10 cellular contexts compared by ENCODE assay signal in the genomic region with DNA sequence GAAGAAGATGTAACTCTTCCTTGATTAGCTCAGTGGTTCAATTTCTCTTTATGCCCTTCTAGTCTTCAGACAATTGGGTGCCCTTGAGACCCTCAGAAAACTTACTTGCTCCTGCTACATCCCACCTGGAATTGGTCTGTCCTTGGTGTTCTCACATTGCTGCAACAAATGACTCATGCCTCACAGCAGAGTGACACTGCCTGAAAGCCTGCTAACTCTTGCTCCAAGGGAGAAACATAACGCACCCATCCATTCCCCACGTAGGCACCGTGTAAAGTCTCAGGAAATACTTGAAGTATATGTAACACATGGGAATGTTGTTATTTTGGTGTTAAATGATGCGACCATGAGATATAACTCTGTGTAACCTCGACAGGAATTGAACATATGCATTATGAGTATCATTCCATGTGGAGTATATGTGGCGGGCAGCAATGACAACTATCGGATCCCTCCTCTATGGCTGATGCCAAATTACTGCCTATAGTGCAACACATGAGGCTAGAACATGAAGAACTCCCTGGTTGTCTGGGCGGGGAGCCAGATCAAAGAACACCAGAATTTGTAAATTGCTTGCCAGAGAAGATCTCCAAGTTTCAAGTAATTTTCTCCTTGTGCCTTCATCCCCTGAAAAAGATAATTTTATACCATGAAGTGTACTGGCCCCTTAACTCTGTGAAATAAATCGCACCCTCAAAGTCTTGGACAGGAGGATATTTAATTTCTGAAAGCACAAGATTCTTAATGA.
DNase-seq lines count a peak whose midpoint lies in the region; TF ChIP-seq lines count a peak whose summit lies in the region.
"Had no signal": no experiment of that assay in that cellular context is flagged by ENCODE, and none has a peak within 500 bp of the region (broad histone marks: within the 10 kb centered on the region; RNA-seq: fewer than 3 reads in every experiment).

No MANE protein-coding gene starts in this region.

- no peaks in the 10 kb centered on the region for H3K36me3 ChIP-seq in OCI-LY3 (replicated peaks; ENCODE audit: low read depth, low read length)
- no peaks in the 10 kb centered on the region for H3K36me3 ChIP-seq in fibroblast of lung (ENCODE audit: control insufficient read depth, insufficient read depth, low read length)
- no peaks in the 10 kb centered on the region for H3K36me3 ChIP-seq in skeletal muscle satellite cell (ENCODE audit: insufficient read depth, low read length)
- H3K36me3 ChIP-seq: Peyer's patch had no signal

- DNase-seq in NCI-H748 (lab: John Stamatoyannopoulos, UW; ENCODE audit: unreplicated experiment) (peak; percentile 64), NCI-H748 treated with DMSO at 0.1 percent for 48 hours (lab: John Stamatoyannopoulos, UW) (no peak), fibroblast of lung (ENCODE audit: low read depth in 2 of 2) (no peak), iPS-NIHi11 (ENCODE audit: low spot score) (no peak), RWPE1 (ENCODE audit: low spot score) (no peak), HK-2 (ENCODE audit: unreplicated experiment) (no peak)

- CTCF ChIA-PET in RWPE1 (lab: Yijun Ruan, JAX), result no interaction called here

- H3K9ac ChIP-seq in OCI-LY3 (ENCODE audit: low read length) (peak overlapping the region; percentile 67), fibroblast of lung (ENCODE audit: insufficient read depth, low read length) (no peak overlapping the region), skeletal muscle satellite cell (ENCODE audit: low read depth, low read length) (peak overlapping the region; percentile 40)
- H3K9ac ChIP-seq: parathyroid adenoma had no signal

- H4K20me1 ChIP-seq in OCI-LY3 (ENCODE audit: insufficient read depth, low read length), result no peaks in the 10 kb centered on the region
- H4K20me1 ChIP-seq in fibroblast of lung (ENCODE audit: control insufficient read depth, extremely low read depth, insufficient read depth, low read length), result no peaks in the 10 kb centered on the region

- H3K79me2 ChIP-seq in OCI-LY3 (ENCODE audit: low read length) (no peaks in the 10 kb centered on the region), fibroblast of lung (ENCODE audit: control insufficient read depth, insufficient read depth, low read length) (no peaks in the 10 kb centered on the region)
- H3K79me2 ChIP-seq: parathyroid adenoma had no signal

- POLR2A ChIA-PET in RWPE1 (lab: Yijun Ruan, JAX; ENCODE audit: low non-redundant PET), result no interaction called here

- peak overlapping the region; percentile 98 for H3K4me2 ChIP-seq in OCI-LY3 (ENCODE audit: low read length)
- peak overlapping the region; percentile 32 for H3K4me2 ChIP-seq in fibroblast of lung (ENCODE audit: extremely low read depth, insufficient read depth, low read length)
- peak overlapping the region; percentile 85 for H3K4me2 ChIP-seq in skeletal muscle satellite cell (ENCODE audit: low read length)

- TF ChIP-seq CTCF in OCI-LY3 (IDR thresholded peaks at IDR 0.05; ENCODE audit: low read depth, low read length), result no peak
- no peak for TF ChIP-seq CTCF in fibroblast of lung (conservative IDR thresholded peaks at IDR 0.05 in 1 of 2, IDR thresholded peaks at IDR 0.05 in 1 of 2; ENCODE audit: low read depth in 1 of 2, low read length in 2 of 2)
- TF ChIP-seq CTCF in RWPE1 (conservative IDR thresholded peaks at IDR 0.05; ENCODE audit: low read depth), result no peak

- H3K9me3 ChIP-seq in OCI-LY3 (ENCODE audit: insufficient read depth, low read length) (no peaks in the 10 kb centered on the region), fibroblast of lung (ENCODE audit: control insufficient read depth, insufficient read depth, low read depth, low read length) (no peaks in the 10 kb centered on the region), skeletal muscle satellite cell (replicated peaks; ENCODE audit: low read length) (no peaks in the 10 kb centered on the region)
- H3K9me3 ChIP-seq: Peyer's patch had no signal

- H3K27me3 ChIP-seq in OCI-LY3 (ENCODE audit: low read depth, low read length) (peaks cover 20% of the 10 kb centered on the region), fibroblast of lung (ENCODE audit: control insufficient read depth, insufficient read depth, low read length) (peaks cover 5% of the 10 kb centered on the region), skeletal muscle satellite cell (ENCODE audit: control insufficient read depth, insufficient read depth, low read length) (peaks cover 34% of the 10 kb centered on the region)
- H3K27me3 ChIP-seq: Peyer's patch had no signal

- H3K4me3 ChIP-seq in OCI-LY3 (ENCODE audit: low read length), result peak overlapping the region; percentile 87
- peak overlapping the region in 2 of 4 experiments; percentile 3 to 33 for H3K4me3 ChIP-seq in fibroblast of lung (replicated peaks in 1 of 4; ENCODE audit: control extremely low read depth in 1 of 4, insufficient read depth in 1 of 4, low read depth in 3 of 4, low read length in 4 of 4)
- peak overlapping the region; percentile 62 for H3K4me3 ChIP-seq in skeletal muscle satellite cell (ENCODE audit: low read length)

- H2AFZ ChIP-seq in OCI-LY3 (ENCODE audit: low read depth, low read length), result peak overlapping the region; percentile 88
- H2AFZ ChIP-seq in fibroblast of lung (ENCODE audit: low read length), result no peak overlapping the region
- H2AFZ ChIP-seq: parathyroid adenoma had no signal

- H3K27ac ChIP-seq in OCI-LY3 (ENCODE audit: low read length) (peak overlapping the region; percentile 50), fibroblast of lung (ENCODE audit: insufficient read depth, low read length) (no peak overlapping the region), RWPE1 (no peak overlapping the region)
- H3K27ac ChIP-seq: parathyroid adenoma had no signal

- H3K4me1 ChIP-seq in OCI-LY3 (ENCODE audit: low read length) (peaks cover 51% of the 10 kb centered on the region), fibroblast of lung (ENCODE audit: control insufficient read depth, extremely low read depth, insufficient read depth, low read length) (no peaks in the 10 kb centered on the region), skeletal muscle satellite cell (ENCODE audit: control insufficient read depth, insufficient read depth, low read length) (no peaks in the 10 kb centered on the region)
- H3K4me1 ChIP-seq: parathyroid adenoma, Peyer's patch had no signal

Comparison
In these comparisons a context has a peak if more than half of its experiments do, and no peak if none do; other contexts are left out.
1. H3K4me2 ChIP-seq: peak in every context shown above with its lines; median percentile 98 in OCI-LY3; 85 in skeletal muscle satellite cell; 32 in fibroblast of lung.